In genomic region chr11:57296205-57296604, GRCh38 we compare ENCODE assay signal across 12 cellular contexts. TPM values are rescaled to one million over a fixed set of nuclear protein-coding genes. Genes with fewer than 3 reads are reported as not detected.
"Had no signal": no experiment of that assay in that cellular context is flagged by ENCODE, and none has a peak within 500 bp of the region (broad histone marks: within the 10 kb centered on the region; RNA-seq: fewer than 3 reads in every experiment).

No MANE protein-coding gene starts in this region.

RNA-seq across cellular contexts. Expression of gene P2RX3, which starts 41.9 kb away (rescaled TPM):
- total RNA-seq: activated CD4-positive, alpha-beta T cell treated with anti-CD3 and anti-CD28 coated beads, Interleukin-2, amount 10 ng/mL, durations not matched to agents 24 days and 14 days; activated CD8-positive, alpha-beta memory T cell treated with anti-CD3 and anti-CD28 coated beads for 36 hours; activated CD8-positive, alpha-beta T cell treated with anti-CD3 and anti-CD28 coated beads for 36 hours; activated naive CD8-positive, alpha-beta T cell treated with anti-CD3 and anti-CD28 coated beads for 36 hours; activated T-cell treated with anti-CD3 and anti-CD28 coated beads, Interleukin-2, amount 50 U/mL, for 72 hours; activated T-helper 17 cell treated with anti-CD3 and anti-CD28 coated beads, Interleukin-2, amount 50 U/mL, for 72 hours; astrocyte; body of pancreas; breast epithelium; OCI-LY7; RPMI7951; SJSA1 had no signal

RNA-seq across cellular contexts. Expression of gene APLNR, which starts 59.2 kb away (rescaled TPM):
- total RNA-seq: activated CD4-positive, alpha-beta T cell treated with anti-CD3 and anti-CD28 coated beads, Interleukin-2, amount 10 ng/mL, durations not matched to agents 24 days and 14 days; activated CD8-positive, alpha-beta memory T cell treated with anti-CD3 and anti-CD28 coated beads for 36 hours; activated CD8-positive, alpha-beta T cell treated with anti-CD3 and anti-CD28 coated beads for 36 hours; activated naive CD8-positive, alpha-beta T cell treated with anti-CD3 and anti-CD28 coated beads for 36 hours; activated T-cell treated with anti-CD3 and anti-CD28 coated beads, Interleukin-2, amount 50 U/mL, for 72 hours; activated T-helper 17 cell treated with anti-CD3 and anti-CD28 coated beads, Interleukin-2, amount 50 U/mL, for 72 hours; astrocyte; OCI-LY7; RPMI7951; SJSA1 had no signal
